Comparison of ENCODE assay signal across 8 cellular contexts in the genomic region with DNA sequence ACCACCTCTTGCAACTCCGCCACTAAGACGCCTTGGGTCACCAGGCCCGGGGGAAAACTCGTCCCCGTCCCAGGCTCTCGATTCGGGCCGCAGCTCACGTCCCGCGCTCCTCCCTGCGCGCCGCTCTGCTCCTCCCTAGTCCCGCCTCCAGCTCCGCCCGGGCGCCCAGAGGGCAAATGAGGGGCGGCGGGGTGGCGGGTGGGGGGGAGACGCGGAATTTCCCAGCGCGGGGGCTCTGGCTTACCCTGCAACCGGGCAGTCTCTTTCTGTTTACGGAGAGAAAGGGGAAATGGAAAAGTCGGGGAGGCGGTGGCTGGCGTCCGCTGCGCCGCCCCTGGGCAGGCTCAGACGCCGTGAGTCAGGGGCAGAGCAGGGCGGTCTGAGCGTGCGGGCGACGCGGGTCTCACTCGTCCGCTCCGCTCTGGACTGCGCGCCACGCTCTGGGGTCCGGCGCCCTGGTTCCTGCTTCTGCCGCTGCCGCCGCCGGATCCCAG. TPM values are rescaled to one million over a fixed set of nuclear protein-coding genes. Genes with fewer than 3 reads are reported as not detected.
A peak's percentile ranks its signal among the peaks of the same experiment; 100 is the strongest.
DNase-seq lines count a peak whose midpoint lies in the region; ATAC-seq, FAIRE-seq and TF ChIP-seq lines count a peak whose summit lies in the region.

A gene (plus strand): TSS at position 406 of the 494 bp plus-strand sequence. CDS start 4,755 bp downstream, outside the sequence.

- H3K27me3 ChIP-seq in SJSA1 (replicated peaks) (no peaks in the 10 kb centered on the region), neuronal stem cell (ENCODE audit: control insufficient read depth in 3 of 3, insufficient read depth in 3 of 3, low read depth in 1 of 3, low read length in 3 of 3) (no peaks in the 10 kb centered on the region)

- peak within 1 kb of the TSS; percentile 100 for H2BK5ac ChIP-seq in neuronal stem cell (ENCODE audit: low read length)

- H3K9me3 ChIP-seq in SJSA1 (replicated peaks) (no peaks in the 10 kb centered on the region), neuronal stem cell (replicated peaks in 1 of 2; ENCODE audit: control insufficient read depth in 2 of 2, insufficient read depth in 1 of 2, low read depth in 1 of 2, low read length in 2 of 2) (no peaks in the 10 kb centered on the region)

- peak within 1 kb of the TSS; percentile 96 for H3K9ac ChIP-seq in neuronal stem cell (ENCODE audit: low read depth, low read length, poor library complexity)

- H3K4me3 ChIP-seq in SJSA1 (peak within 1 kb of the TSS; percentile 79), neuronal stem cell (ENCODE audit: low read length in 2 of 2) (peak within 1 kb of the TSS; percentile 82 to 84)

- no peak within 1 kb of the TSS for H4K91ac ChIP-seq in neuronal stem cell (ENCODE audit: low read depth, low read length, poor library complexity)

- H3K36me3 ChIP-seq in SJSA1 = peaks cover 5% of the 10 kb centered on the region; the same call in 1 of the 2 replicates
- H3K36me3 ChIP-seq in neuronal stem cell (replicated peaks in 1 of 2; ENCODE audit: control insufficient read depth in 2 of 2, insufficient read depth in 2 of 2, low read length in 2 of 2) = peaks cover 0 to under 1% of the 10 kb centered on the region in 2 donors

- peak within 1 kb of the TSS; percentile 31 for H2BK12ac ChIP-seq in neuronal stem cell (ENCODE audit: low read length)

- H2BK15ac ChIP-seq in neuronal stem cell (ENCODE audit: low read length) = peak within 1 kb of the TSS; percentile 95

- no peak within 1 kb of the TSS for H3K4ac ChIP-seq in neuronal stem cell (ENCODE audit: low read length)

- H3K4me2 ChIP-seq in neuronal stem cell (ENCODE audit: insufficient read depth, low read length, poor library complexity, severe bottlenecking) = peak within 1 kb of the TSS; percentile 89

- peak within 1 kb of the TSS; percentile 84 for H3K27ac ChIP-seq in SJSA1
- peak within 1 kb of the TSS; percentile 99 for H3K27ac ChIP-seq in neuronal stem cell (replicated peaks; ENCODE audit: low read length)

- H3K79me1 ChIP-seq in neuronal stem cell (ENCODE audit: low read depth, low read length) = no peaks in the 10 kb centered on the region

- ATAC-seq in GM21381 (IDR thresholded peaks at IDR 0.05; ENCODE audit: unreplicated experiment) = peak; percentile 57

- no peak for TF ChIP-seq CTCF in subcutaneous adipose tissue (IDR thresholded peaks at IDR 0.05; ENCODE audit: low read depth)

- no peak within 1 kb of the TSS for H4K8ac ChIP-seq in neuronal stem cell (ENCODE audit: low read depth, low read length)

- DNase-seq in DMS53 (lab: John Stamatoyannopoulos, UW) (peak; percentile 93), HTR-8/SVneo (ENCODE audit: insufficient read length, low spot score) (peak; percentile 84), SJSA1 (ENCODE audit: low read depth in 1 of 2, low spot score in 2 of 2) (peak; percentile 84 to 90), foreskin melanocyte (peak; percentile 72), neuronal stem cell (ENCODE audit: low spot score) (peak; percentile 89)
- DNase-seq in activated naive CD4-positive, alpha-beta T cell (lab: John Stamatoyannopoulos, UW) = peak; percentile 35 to 62 (median 49)

- H2AK5ac ChIP-seq in neuronal stem cell (ENCODE audit: low read depth, low read length) = peak within 1 kb of the TSS; percentile 61

- WGBS in neuronal stem cell (ENCODE audit: extremely low coverage in 2 of 2, insufficient read length in 2 of 2, insufficient replicate concordance in 1 of 2), 2 donors = no CpG with 5 or more reads among the region's 53 CpGs

- peak within 1 kb of the TSS; percentile 43 for H3K14ac ChIP-seq in neuronal stem cell (ENCODE audit: low read length)

- H3K4me1 ChIP-seq in SJSA1 (replicated peaks) = peaks cover 38% of the 10 kb centered on the region
- H3K4me1 ChIP-seq in neuronal stem cell (ENCODE audit: control insufficient read depth in 2 of 2, insufficient read depth in 1 of 2, low read depth in 1 of 2, low read length in 2 of 2) = peaks cover 19 to 30% of the 10 kb centered on the region in 2 donors

- H3K18ac ChIP-seq in neuronal stem cell (ENCODE audit: low read length) = peak within 1 kb of the TSS; percentile 99

- peak; percentile 4 for FAIRE-seq in HTR-8/SVneo (lab: Jason Lieb, UNC)

- H2AFZ ChIP-seq in neuronal stem cell (ENCODE audit: low read length) = peak within 1 kb of the TSS; percentile 99

- H3K23ac ChIP-seq in neuronal stem cell (ENCODE audit: low read depth, low read length, poor library complexity) = peak within 1 kb of the TSS; percentile 98

- peak within 1 kb of the TSS; percentile 93 for H2BK120ac ChIP-seq in neuronal stem cell (ENCODE audit: low read depth, low read length)

RNA-seq across cellular contexts. Expression of the gene that starts here (rescaled TPM):
- total RNA-seq in SJSA1 (2014; rRNA removed; shearing (Covaris generic)) = 3.9 and 4.2 TPM in 2 replicates
- polyA plus RNA-seq in neuronal stem cell (2013, experiment 1 of 2) = 3.4 TPM
- 3.5 TPM for polyA plus RNA-seq in neuronal stem cell (2013, experiment 2 of 2)
- 10 to 100 TPM; 30.3 to 54.8 (median 47.6) TPM for total RNA-seq in subcutaneous adipose tissue

Comparison
In these comparisons a context has a peak if more than half of its experiments do, and no peak if none do; other contexts are left out.
1. Peak in every context shown above with its lines: DNase-seq, ATAC-seq, H3K4me3 ChIP-seq and H3K27ac ChIP-seq.